ENCODE assay signal across 9 cellular contexts in the genomic region with DNA sequence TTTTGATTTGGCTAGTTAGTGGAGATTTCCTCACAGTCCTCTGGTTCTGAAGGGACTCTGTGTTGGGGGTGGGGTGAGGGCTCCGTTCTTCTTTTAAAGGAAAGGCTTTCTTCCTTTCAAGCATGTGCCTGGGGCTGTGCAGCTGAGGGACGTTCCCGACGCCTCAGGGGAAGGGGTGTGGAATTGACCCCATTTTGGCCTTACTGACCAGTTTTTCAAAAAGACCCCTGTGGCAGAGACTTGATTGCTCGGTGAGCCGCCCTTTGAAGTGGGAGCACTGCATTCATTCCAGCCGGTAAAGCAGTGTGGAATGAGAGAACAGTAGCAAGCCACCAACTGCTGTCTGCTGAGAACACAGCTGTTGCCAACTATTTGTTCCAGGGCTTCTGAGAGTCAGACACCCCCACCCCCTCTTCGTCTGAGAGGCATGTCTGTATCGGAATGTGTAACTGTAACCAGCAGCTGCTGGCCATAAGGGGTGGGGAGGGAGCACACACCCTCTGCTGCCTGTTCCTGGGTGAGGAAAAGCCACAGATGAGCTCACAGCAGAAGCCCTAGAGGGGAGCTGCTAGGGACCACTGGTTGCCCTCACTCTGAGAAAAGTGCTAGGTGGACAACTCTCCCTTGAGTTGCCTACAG. TPM values are rescaled to one million over a fixed set of nuclear protein-coding genes. Genes with fewer than 3 reads are reported as not detected.
A peak's percentile ranks its signal among the peaks of the same experiment; 100 is the strongest.
DNase-seq lines count a peak whose midpoint lies in the region; ATAC-seq and TF ChIP-seq lines count a peak whose summit lies in the region.
"Had no signal": no experiment of that assay in that cellular context is flagged by ENCODE, and none has a peak within 500 bp of the region (broad histone marks: within the 10 kb centered on the region; RNA-seq: fewer than 3 reads in every experiment).

No MANE protein-coding gene starts in this region.

- peak in 1 of 2 donors; percentile 41 for TF ChIP-seq POLR2A in suprapubic skin (IDR thresholded peaks at IDR 0.05)

- no peaks in the 10 kb centered on the region for H3K9me2 ChIP-seq in Karpas-422 (replicated peaks; ENCODE audit: insufficient read depth, low read length)

- H3K4me1 ChIP-seq in NT2/D1 (ENCODE audit: insufficient read depth, insufficient read length) (peaks cover 13% of the 10 kb centered on the region), ectodermal cell (ENCODE audit: control insufficient read depth, insufficient read depth, low read length) (peaks cover 54% of the 10 kb centered on the region), lung (ENCODE audit: control insufficient read depth in 2 of 2, insufficient read depth in 2 of 2, low read length in 2 of 2) (peaks cover 42% of the 10 kb centered on the region in 2 donors), suprapubic skin (peaks cover 99% of the 10 kb centered on the region), Karpas-422 (ENCODE audit: low read length) (peaks cover 21% of the 10 kb centered on the region)

- no peaks in the 10 kb centered on the region for H4K20me1 ChIP-seq in Karpas-422 (ENCODE audit: insufficient read depth, low read depth, low read length)

- WGBS in ectodermal cell, 2 experiments = 0 to 1% methylated on average over 9 of the region's 9 CpGs
- 18 to 36% methylated on average over 9 of the region's 9 CpGs for WGBS in lung, 2 donors
- WGBS in suprapubic skin = 5% methylated on average over 2 of the region's 9 CpGs

- ATAC-seq in lung (ENCODE audit: insufficient read depth, low FRiP score) = peak; percentile 55
- ATAC-seq in GM18868 (IDR thresholded peaks at IDR 0.05; ENCODE audit: unreplicated experiment) = no peak
- ATAC-seq: HCT116 had no signal

- H3K9ac ChIP-seq in NT2/D1 (ENCODE audit: insufficient read length, low read depth) = peak overlapping the region; percentile 68
- no peak overlapping the region for H3K9ac ChIP-seq in Karpas-422 (ENCODE audit: low read length)

- peak; percentile 47 for DNase-seq in COLO829 (ENCODE audit: low spot score)
- DNase-seq in NT2/D1 (ENCODE audit: low read depth, low spot score) = peak; percentile 63
- DNase-seq in lung (ENCODE audit: low spot score) = peak; percentile 84
- DNase-seq in suprapubic skin (ENCODE audit: low spot score in 2 of 2) = peak; percentile 86 to 90
- no peak for DNase-seq in Karpas-422
- DNase-seq in NCI-H128 (lab: John Stamatoyannopoulos, UW; ENCODE audit: unreplicated experiment) = no peak

- no peak overlapping the region for H2AFZ ChIP-seq in Karpas-422 (ENCODE audit: low read length)

- peak overlapping the region; percentile 97 for H3K27ac ChIP-seq in ectodermal cell (ENCODE audit: insufficient read depth, low read depth, low read length, poor library complexity, severe bottlenecking)
- H3K27ac ChIP-seq in lung (ENCODE audit: low read depth in 1 of 2, low read length in 1 of 2) = peak overlapping the region; percentile 94 to 99
- peak overlapping the region; percentile 94 for H3K27ac ChIP-seq in suprapubic skin
- no peak overlapping the region for H3K27ac ChIP-seq in Karpas-422 (ENCODE audit: low read length)

- H3K4me2 ChIP-seq in Karpas-422 (ENCODE audit: low read depth, low read length, poor library complexity, severe bottlenecking) = no peak overlapping the region

- H3K27me3 ChIP-seq in NT2/D1 (ENCODE audit: insufficient read depth, insufficient read length) (no peaks in the 10 kb centered on the region), ectodermal cell (ENCODE audit: control insufficient read depth, insufficient read depth, low read length, poor library complexity, severe bottlenecking) (no peaks in the 10 kb centered on the region), lung (ENCODE audit: control insufficient read depth, insufficient read depth) (no peaks in the 10 kb centered on the region), suprapubic skin (no peaks in the 10 kb centered on the region), Karpas-422 (ENCODE audit: low read length) (no peaks in the 10 kb centered on the region)

- H3K79me2 ChIP-seq in Karpas-422 (ENCODE audit: low read length) = peaks cover 72% of the 10 kb centered on the region

- TF ChIP-seq EP300 in suprapubic skin (IDR thresholded peaks at IDR 0.05) = peak; percentile 72

- no peaks in the 10 kb centered on the region for H3K9me3 ChIP-seq in NT2/D1 (ENCODE audit: insufficient read depth, low read length)
- H3K9me3 ChIP-seq in ectodermal cell (ENCODE audit: control insufficient read depth, low read length) = no peaks in the 10 kb centered on the region
- H3K9me3 ChIP-seq in lung (ENCODE audit: control insufficient read depth in 2 of 2, insufficient read depth in 1 of 2, low read length in 1 of 2) = no peaks in the 10 kb centered on the region
- no peaks in the 10 kb centered on the region for H3K9me3 ChIP-seq in suprapubic skin
- H3K9me3 ChIP-seq in Karpas-422 (ENCODE audit: low read length) = no peaks in the 10 kb centered on the region

- H3K4me3 ChIP-seq in NT2/D1 (ENCODE audit: insufficient read length, low read depth) (peak overlapping the region; percentile 29), ectodermal cell (ENCODE audit: insufficient read depth, low read depth, low read length) (peak overlapping the region; percentile 26), lung (no peak overlapping the region), suprapubic skin (peak overlapping the region; percentile 29), Karpas-422 (ENCODE audit: low read length) (no peak overlapping the region)

- peaks cover 6% of the 10 kb centered on the region for H3K36me3 ChIP-seq in NT2/D1 (ENCODE audit: insufficient read depth, insufficient read length, low read length)
- no peaks in the 10 kb centered on the region for H3K36me3 ChIP-seq in ectodermal cell (ENCODE audit: control insufficient read depth, insufficient read depth, low read length)
- H3K36me3 ChIP-seq in lung (ENCODE audit: control insufficient read depth in 2 of 2, insufficient read depth in 2 of 2, low read length in 2 of 2) = no peaks in the 10 kb centered on the region
- H3K36me3 ChIP-seq in suprapubic skin = no peaks in the 10 kb centered on the region
- H3K36me3 ChIP-seq in Karpas-422 (ENCODE audit: insufficient read depth, low read length) = no peaks in the 10 kb centered on the region

- no peak for TF ChIP-seq CTCF in lung (IDR thresholded peaks at IDR 0.05; ENCODE audit: control extremely low read depth, extremely low read depth)
- TF ChIP-seq CTCF in suprapubic skin (IDR thresholded peaks at IDR 0.05) = no peak

RNA-seq across cellular contexts. Expression of a gene that starts 33.1 kb away (rescaled TPM):
- 31.7 TPM for polyA plus RNA-seq in ectodermal cell (2013, experiment 1 of 4)
- polyA plus RNA-seq in ectodermal cell (2013, experiment 2 of 4) = 37.3 TPM
- 23.9 TPM for polyA plus RNA-seq in ectodermal cell (2013, experiment 3 of 4)
- 28.6 TPM for polyA plus RNA-seq in ectodermal cell (2013, experiment 4 of 4)
- total RNA-seq in lung = 10 to 100 TPM; 42.7 to 47.6 TPM
- 10 to 100 TPM; 19.1 to 52.3 TPM for polyA plus RNA-seq in lung
- total RNA-seq in suprapubic skin = 100 to 1,000 TPM; 103 to 166 (median 125) TPM
- 34.8 and 43.0 TPM in 2 replicates for total RNA-seq in Karpas-422 (2014; rRNA removed; shearing (Covaris generic); ENCODE audit: low replicate concordance)

Comparison
In these comparisons a context has a peak if more than half of its experiments do, and no peak if none do; other contexts are left out.
1. DNase-seq: peak in COLO829 (single experiment), NT2/D1 (single experiment), lung (single experiment) and suprapubic skin (2 of 2); none in Karpas-422 (single experiment) and NCI-H128 (single experiment).
2. H3K4me3 ChIP-seq: peak in NT2/D1 (single experiment), ectodermal cell (single experiment) and suprapubic skin (single experiment); none in lung (single experiment) and Karpas-422 (single experiment).